Comparison of ENCODE assay signal across 14 cellular contexts in the genomic region with DNA sequence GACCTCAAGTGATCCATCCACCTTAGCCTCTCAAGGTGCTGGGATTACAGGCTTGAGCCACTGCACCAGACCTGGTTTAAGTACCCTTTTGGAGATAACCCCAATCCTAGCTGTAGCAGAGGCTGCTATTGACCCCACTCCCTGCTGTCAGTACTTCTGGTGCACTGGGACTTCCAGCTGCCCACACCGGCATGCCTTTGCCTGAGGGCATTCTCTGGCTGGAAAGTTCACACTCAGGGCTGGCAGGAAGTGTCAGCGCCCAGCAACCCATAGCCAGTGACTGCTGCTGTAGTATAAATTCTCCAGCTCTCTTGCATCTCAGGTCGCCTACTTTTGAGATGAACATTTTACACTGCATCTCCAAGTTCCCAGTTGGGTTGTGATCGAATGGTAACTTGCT.
DNase-seq lines count a peak whose midpoint lies in the region; ATAC-seq, FAIRE-seq and TF ChIP-seq lines count a peak whose summit lies in the region.
"Had no signal": no experiment of that assay in that cellular context is flagged by ENCODE, and none has a peak within 500 bp of the region (broad histone marks: within the 10 kb centered on the region; RNA-seq: fewer than 3 reads in every experiment).

No MANE protein-coding gene starts in this region.

- no peak overlapping the region for H3K4me3 Mint-ChIP-seq in CD4-positive, alpha-beta T cell
- H3K4me3 Mint-ChIP-seq in GM23338 (no peak overlapping the region), T-helper 17 cell (no peak overlapping the region)

- no peak for TF ChIP-seq POLR2A in HepG2 (IDR thresholded peaks at IDR 0.05; ENCODE audit: insufficient read depth in 1 of 2, low read depth in 2 of 2, low read length in 2 of 2)

- no peak overlapping the region for H3K27ac ChIP-seq in CD4-positive, alpha-beta T cell (ENCODE audit: low read depth, low read length)
- H3K27ac ChIP-seq in GM23338 (ENCODE audit: low read depth) (no peak overlapping the region), HepG2 (ENCODE audit: extremely low read length, insufficient read depth, low read length) (no peak overlapping the region), left lung (no peak overlapping the region)

- H3K4me3 ChIP-seq in GM23338, result no peak overlapping the region
- no peak overlapping the region for H3K4me3 ChIP-seq in HepG2 (replicated peaks in 1 of 3; ENCODE audit: insufficient read depth in 1 of 3, low read depth in 2 of 3, low read length in 3 of 3)
- no peak overlapping the region for H3K4me3 ChIP-seq in left lung
- H3K4me3 ChIP-seq: heart left ventricle, thyroid gland had no signal

- TF ChIP-seq EP300 in HepG2 (IDR thresholded peaks at IDR 0.05; ENCODE audit: low read depth in 2 of 2, low read length in 2 of 2), result no peak
- TF ChIP-seq EP300 in HepG2 (CRISPR knock-in tag; IDR thresholded peaks at IDR 0.05; ENCODE audit: borderline replicate concordance), result no peak

- no TSS peak for BruUV-seq in HepG2 (replicated peaks; lab: Mats Ljungman, UMichigan)

- H2AFZ ChIP-seq in GM23338, result no peak overlapping the region
- H2AFZ ChIP-seq in HepG2 (ENCODE audit: low read length), result no peak overlapping the region

- peaks cover 6% of the 10 kb centered on the region; the same call in 1 of the 2 replicates for H3K4me1 ChIP-seq in GM23338 (ENCODE audit: insufficient read depth)
- H3K4me1 ChIP-seq in HepG2 (ENCODE audit: insufficient read depth, low read length), result peaks cover 45% of the 10 kb centered on the region
- peaks cover 5 to 73% of the 10 kb centered on the region in 2 donors for H3K4me1 ChIP-seq in left lung

- no peak for DNase-seq in CD4-positive, alpha-beta T cell
- DNase-seq in GM23338 (ENCODE audit: low spot score) (no peak), T-helper 17 cell (no peak), HepG2 (ENCODE audit: low spot score) (no peak), left lung (no peak), NK-92 (lab: John Stamatoyannopoulos, UW; ENCODE audit: unreplicated experiment) (no peak)
- DNase-seq: amygdala, GDM1, heart left ventricle, NCI-H2171 treated with DMSO at 0.1 percent for 48 hours, thyroid gland had no signal

- no peaks in the 10 kb centered on the region for H3K27me3 Mint-ChIP-seq in CD4-positive, alpha-beta T cell
- H3K27me3 Mint-ChIP-seq in GM23338 (ENCODE audit: insufficient read depth, low read depth, poor library complexity) (peaks cover 3% of the 10 kb centered on the region), T-helper 17 cell (no peaks in the 10 kb centered on the region)

- no peak for ATAC-seq in CD4-positive, alpha-beta T cell (ENCODE audit: poor library complexity)
- ATAC-seq in GM23338 (peak; percentile 35; the same call in 2 of the 3 replicates), T-helper 17 cell (no peak), HepG2 (0 out of 3 replicates have a peak, but pooled peaks have one; percentile 25), GM21390 (IDR thresholded peaks at IDR 0.05; ENCODE audit: unreplicated experiment) (no peak), HG03342 (IDR thresholded peaks at IDR 0.05; ENCODE audit: unreplicated experiment) (no peak), left lung (no peak)

- POLR2A ChIA-PET in CD4-positive, alpha-beta T cell (lab: Charles Lee), result no interaction called here
- POLR2A ChIA-PET in HepG2 (lab: Yijun Ruan, JAX), result no interaction called here

- H4K20me1 ChIP-seq in GM23338 (replicated peaks; ENCODE audit: insufficient read depth) (no peaks in the 10 kb centered on the region; the same call in 1 of the 2 replicates), HepG2 (ENCODE audit: insufficient read depth, low read length) (peaks cover 46% of the 10 kb centered on the region)

- no peak for TF ChIP-seq RAD21 in HepG2 (CRISPR knock-in tag; IDR thresholded peaks at IDR 0.05)

- in situ Hi-C loops in HepG2 (cut with HindIII; ENCODE audit: extremely low pct_ligation_motif_present, low pct_unique_long_range_greater_than_20kb), result no loop called here

- no peak for FAIRE-seq in HepG2 (lab: Jason Lieb, UNC)
- FAIRE-seq: colon had no signal

- H3K36me3 ChIP-seq in GM23338 (ENCODE audit: insufficient read depth) (no peaks in the 10 kb centered on the region), HepG2 (replicated peaks in 1 of 2; ENCODE audit: control insufficient read depth in 1 of 2, insufficient read depth in 2 of 2, low read length in 2 of 2) (peaks cover 7% of the 10 kb centered on the region in 2 experiments; a peak in 4 of 5 replicates), left lung (no peaks in the 10 kb centered on the region)
- H3K36me3 ChIP-seq: heart left ventricle, thyroid gland had no signal

- no peaks in the 10 kb centered on the region for H3K9me3 Mint-ChIP-seq in CD4-positive, alpha-beta T cell
- no peaks in the 10 kb centered on the region for H3K9me3 Mint-ChIP-seq in GM23338

- H3K36me3 Mint-ChIP-seq in CD4-positive, alpha-beta T cell (ENCODE audit: low read depth), result peaks cover 23% of the 10 kb centered on the region
- H3K36me3 Mint-ChIP-seq in GM23338 (ENCODE audit: low read depth), result no peaks in the 10 kb centered on the region
- peaks cover 2% of the 10 kb centered on the region for H3K36me3 Mint-ChIP-seq in T-helper 17 cell (ENCODE audit: low read depth)

- CTCF ChIA-PET in CD4-positive, alpha-beta T cell (lab: Charles Lee), result no interaction called here
- CTCF ChIA-PET in HepG2 (lab: Yijun Ruan, JAX; ENCODE audit: low intra/inter-chr PET ratio, low total read pairs), result no interaction called here

- intact Hi-C loops in CD4-positive, alpha-beta T cell (cut with DNase I, micrococcal nuclease), result no loop called here
- intact Hi-C loops in HepG2 (cut with micrococcal nuclease; ENCODE audit: unreplicated experiment), result no loop called here
- intact Hi-C loops in left lung (cut with DNase I), result no loop called here

- H3K79me2 ChIP-seq in GM23338 (replicated peaks; ENCODE audit: insufficient read depth) (peaks cover 46% of the 10 kb centered on the region), HepG2 (ENCODE audit: insufficient read depth, low read length) (peaks cover 94% of the 10 kb centered on the region)

- no peak overlapping the region for H3K4me2 ChIP-seq in GM23338
- H3K4me2 ChIP-seq in HepG2 (ENCODE audit: low read depth, low read length), result no peak overlapping the region

- H3K9me3 ChIP-seq in CD4-positive, alpha-beta T cell (ENCODE audit: control insufficient read depth, low read length), result no peaks in the 10 kb centered on the region
- no peaks in the 10 kb centered on the region for H3K9me3 ChIP-seq in T-helper 17 cell (ENCODE audit: control insufficient read depth, low read length, poor library complexity, severe bottlenecking)
- no peaks in the 10 kb centered on the region for H3K9me3 ChIP-seq in HepG2 (ENCODE audit: low read length)
- no peaks in the 10 kb centered on the region for H3K9me3 ChIP-seq in left lung
- H3K9me3 ChIP-seq: heart left ventricle, thyroid gland had no signal

- no peaks in the 10 kb centered on the region for H3F3A ChIP-seq in GM23338 (replicated peaks; ENCODE audit: low read depth)

- H3K4me1 Mint-ChIP-seq in CD4-positive, alpha-beta T cell (ENCODE audit: low read depth), result peaks cover 92% of the 10 kb centered on the region
- peaks cover 15% of the 10 kb centered on the region for H3K4me1 Mint-ChIP-seq in GM23338
- H3K4me1 Mint-ChIP-seq in T-helper 17 cell, result peaks cover 46% of the 10 kb centered on the region

- H3K27ac Mint-ChIP-seq in CD4-positive, alpha-beta T cell, result peak overlapping the region; percentile 10
- H3K27ac Mint-ChIP-seq in GM23338 (no peak overlapping the region), T-helper 17 cell (peak overlapping the region; percentile 77)

- 100% methylated on average over 3 of the region's 4 CpGs for WGBS in HepG2 (ENCODE audit: low lambda C conversion rate)

- no peak for TF ChIP-seq CTCF in CD4-positive, alpha-beta T cell (IDR thresholded peaks at IDR 0.05)
- no peak for TF ChIP-seq CTCF in GM23338 (conservative IDR thresholded peaks at IDR 0.05; ENCODE audit: low read depth in 2 of 2)
- no peak for TF ChIP-seq CTCF in HepG2 (CRISPR knock-in tag; IDR thresholded peaks at IDR 0.05)
- no peak for TF ChIP-seq CTCF in left lung (IDR thresholded peaks at IDR 0.05)

- no peaks in the 10 kb centered on the region for H3K9me2 ChIP-seq in GM23338 (ENCODE audit: insufficient read depth)

- H3K9ac ChIP-seq in HepG2 (ENCODE audit: insufficient read depth, low read depth, low read length), result no peak overlapping the region

- H3K27me3 ChIP-seq in CD4-positive, alpha-beta T cell (ENCODE audit: control insufficient read depth, insufficient read depth, low read length), result no peaks in the 10 kb centered on the region
- H3K27me3 ChIP-seq in GM23338 (ENCODE audit: insufficient read depth), result no peaks in the 10 kb centered on the region
- no peaks in the 10 kb centered on the region for H3K27me3 ChIP-seq in HepG2 (ENCODE audit: control insufficient read depth in 1 of 2, insufficient read depth in 2 of 2, low read length in 2 of 2)
- no peaks in the 10 kb centered on the region for H3K27me3 ChIP-seq in left lung
- H3K27me3 ChIP-seq: heart left ventricle, thyroid gland had no signal

TF ChIP-seq in GM23338, 12 proteins besides CTCF, POLR2A, EP300 and RAD21 (continues in another document):
- TF ChIP-seq EZH2 (IDR thresholded peaks at IDR 0.05; ENCODE audit: low read depth, unreplicated experiment) (no peak), EZH2phosphoT487 (IDR thresholded peaks at IDR 0.05; ENCODE audit: unreplicated experiment) (no peak)

TF ChIP-seq in HepG2, 621 proteins besides CTCF, POLR2A, EP300 and RAD21:
- TF ChIP-seq RNF2 (conservative IDR thresholded peaks at IDR 0.05; ENCODE audit: low read depth) (no peak), NRL (CRISPR knock-in tag; IDR thresholded peaks at IDR 0.05; ENCODE audit: borderline replicate concordance) (0 out of 2 replicates have a peak, but pooled peaks have one; percentile 50), MTERF4 (CRISPR knock-in tag; IDR thresholded peaks at IDR 0.05) (no peak)

Comparison
In these comparisons a context has a peak if more than half of its experiments do, and no peak if none do; other contexts are left out.
1. ATAC-seq: peak in GM23338 (single experiment) and HepG2 (single experiment); none in CD4-positive, alpha-beta T cell (single experiment), T-helper 17 cell (single experiment), GM21390 (single experiment), HG03342 (single experiment) and left lung (single experiment).